8 cellular contexts compared by ENCODE assay signal in genomic region chr15:83106994-83107840, GRCh38. TPM values are rescaled to one million over a fixed set of nuclear protein-coding genes. Genes with fewer than 3 reads are reported as not detected.
DNase-seq lines count a peak whose midpoint lies in the region; ATAC-seq and TF ChIP-seq lines count a peak whose summit lies in the region.

Gene TM6SF1, plus strand, starts transcription at chr15:83107645. Its CDS starts 36 bp downstream, at chr15:83107681.

- H4K20me1 ChIP-seq in MM.1S (ENCODE audit: insufficient read depth, low read length): no peaks in the 10 kb centered on the region

- no peak within 1 kb of the TSS for H2AFZ ChIP-seq in MM.1S (ENCODE audit: low read length)

- peaks cover 5% of the 10 kb centered on the region for H3K9me3 Mint-ChIP-seq in activated CD4-positive, alpha-beta T cell treated with anti-CD3 and anti-CD28 coated beads, Interleukin-2, amount 10 ng/mL, durations not matched to agents 24 days and 14 days
- H3K9me3 Mint-ChIP-seq in stimulated activated memory B cell treated with anti-CD40 and anti-IgM and Interleukin-4, amounts not matched to agents 10 μg/mL and 1 μg/mL and 100 μg/mL, for 72 hours: peaks cover 5% of the 10 kb centered on the region

- no peaks in the 10 kb centered on the region for H3K9me2 ChIP-seq in MM.1S (replicated peaks; ENCODE audit: insufficient read depth, low read length)

- peak; percentile 31 for ATAC-seq in body of pancreas
- ATAC-seq in stimulated activated memory B cell treated with anti-CD40 and anti-IgM and Interleukin-4, amounts not matched to agents 10 μg/mL and 1 μg/mL and 100 μg/mL, for 72 hours: peak; percentile 44

- H3K4me1 ChIP-seq in body of pancreas (peaks cover 14% of the 10 kb centered on the region), MM.1S (ENCODE audit: low read length) (no peaks in the 10 kb centered on the region)

- TF ChIP-seq POLR2A in NB4 (IDR thresholded peaks at IDR 0.05; ENCODE audit: extremely low read depth, insufficient read length): no peak
- TF ChIP-seq POLR2A in body of pancreas (IDR thresholded peaks at IDR 0.05): no peak

- WGBS in body of pancreas, 2 donors: 2 to 6% methylated on average over 20 to 82 of the region's 97 CpGs

- H3K9ac ChIP-seq in MM.1S (ENCODE audit: low read length): no peak within 1 kb of the TSS

- peaks cover 25% of the 10 kb centered on the region for H3K27me3 Mint-ChIP-seq in activated CD4-positive, alpha-beta T cell treated with anti-CD3 and anti-CD28 coated beads, Interleukin-2, amount 10 ng/mL, durations not matched to agents 24 days and 14 days
- H3K27me3 Mint-ChIP-seq in stimulated activated memory B cell treated with anti-CD40 and anti-IgM and Interleukin-4, amounts not matched to agents 10 μg/mL and 1 μg/mL and 100 μg/mL, for 72 hours: peaks cover 73% of the 10 kb centered on the region

- intact Hi-C loops in activated CD4-positive, alpha-beta T cell treated with anti-CD3 and anti-CD28 coated beads, Interleukin-2, amount 10 ng/mL, durations not matched to agents 24 days and 14 days (cut with micrococcal nuclease): loop anchor here (5.0 kb wide), 2 partner anchors 40 to 95 kb away; partner anchors contain the start of genes BTBD1 and C15orf40
- intact Hi-C loops in body of pancreas (cut with DNase I): no loop called here

- peak within 1 kb of the TSS; percentile 49 for H3K4me3 ChIP-seq in NB4 (ENCODE audit: low read depth, low read length)
- H3K4me3 ChIP-seq in body of pancreas: peak within 1 kb of the TSS in 1 of 2 donors; percentile 1
- H3K4me3 ChIP-seq in MM.1S (ENCODE audit: low read length): no peak within 1 kb of the TSS

- H3K36me3 Mint-ChIP-seq in activated CD4-positive, alpha-beta T cell treated with anti-CD3 and anti-CD28 coated beads, Interleukin-2, amount 10 ng/mL, durations not matched to agents 24 days and 14 days (ENCODE audit: low read depth): peaks cover 8% of the 10 kb centered on the region
- peaks cover 6% of the 10 kb centered on the region for H3K36me3 Mint-ChIP-seq in stimulated activated memory B cell treated with anti-CD40 and anti-IgM and Interleukin-4, amounts not matched to agents 10 μg/mL and 1 μg/mL and 100 μg/mL, for 72 hours

- H3K9me3 ChIP-seq in body of pancreas: no peaks in the 10 kb centered on the region
- H3K9me3 ChIP-seq in MM.1S (replicated peaks; ENCODE audit: insufficient read depth, low read length): no peaks in the 10 kb centered on the region

- H3K27me3 ChIP-seq in body of pancreas (peaks cover 0 to 22% of the 10 kb centered on the region in 2 donors), MM.1S (replicated peaks; ENCODE audit: insufficient read depth, low read length) (no peaks in the 10 kb centered on the region)

- DNase-seq in activated CD4-positive, alpha-beta T cell treated with anti-CD3 and anti-CD28 coated beads, Interleukin-2, amount 10 ng/mL, durations not matched to agents 24 days and 14 days: peak; percentile 86
- no peak for DNase-seq in activated CD4-positive, alpha-beta T cell treated with anti-CD3 and anti-CD28 coated beads for 1 hour
- DNase-seq in NB4 (ENCODE audit: low read depth) (peak; percentile 61), body of pancreas (peak in 1 of 4 donors; percentile 17), islet precursor cell (peak; percentile 62), dedifferentiated amniotic fluid mesenchymal stem cell (ENCODE audit: extremely low spot score) (no peak), MM.1S (no peak)

- H3K79me2 ChIP-seq in MM.1S (ENCODE audit: low read length): no peaks in the 10 kb centered on the region

- H3K36me3 ChIP-seq in body of pancreas (replicated peaks in 1 of 2; ENCODE audit: insufficient read depth in 1 of 2, low read depth in 2 of 2) (no peaks in the 10 kb centered on the region), MM.1S (replicated peaks; ENCODE audit: insufficient read depth, low read length) (no peaks in the 10 kb centered on the region)

- H3K4me3 Mint-ChIP-seq in activated CD4-positive, alpha-beta T cell treated with anti-CD3 and anti-CD28 coated beads, Interleukin-2, amount 10 ng/mL, durations not matched to agents 24 days and 14 days: peak within 1 kb of the TSS; percentile 89
- peak within 1 kb of the TSS; percentile 71 for H3K4me3 Mint-ChIP-seq in stimulated activated memory B cell treated with anti-CD40 and anti-IgM and Interleukin-4, amounts not matched to agents 10 μg/mL and 1 μg/mL and 100 μg/mL, for 72 hours

- H3K27ac ChIP-seq in body of pancreas (peak within 1 kb of the TSS in 2 of 4 donors; percentile 13 to 74), MM.1S (ENCODE audit: low read length) (no peak within 1 kb of the TSS)

- H3F3A ChIP-seq in MM.1S (ENCODE audit: insufficient read depth, low read length): no peaks in the 10 kb centered on the region

- H3K4me1 Mint-ChIP-seq in activated CD4-positive, alpha-beta T cell treated with anti-CD3 and anti-CD28 coated beads, Interleukin-2, amount 10 ng/mL, durations not matched to agents 24 days and 14 days: peaks cover 39% of the 10 kb centered on the region
- peaks cover 25% of the 10 kb centered on the region for H3K4me1 Mint-ChIP-seq in stimulated activated memory B cell treated with anti-CD40 and anti-IgM and Interleukin-4, amounts not matched to agents 10 μg/mL and 1 μg/mL and 100 μg/mL, for 72 hours

- TF ChIP-seq CTCF in NB4 (IDR thresholded peaks at IDR 0.05; ENCODE audit: low read depth, low read length) (no peak), body of pancreas (IDR thresholded peaks at IDR 0.05) (no peak), MM.1S (IDR thresholded peaks at IDR 0.05; ENCODE audit: low read length) (no peak)

- no peak within 1 kb of the TSS; the same call in 1 of the 2 replicates for H3K4me2 ChIP-seq in MM.1S (ENCODE audit: low read depth, low read length)

- peak within 1 kb of the TSS; percentile 54 for H3K27ac Mint-ChIP-seq in activated CD4-positive, alpha-beta T cell treated with anti-CD3 and anti-CD28 coated beads, Interleukin-2, amount 10 ng/mL, durations not matched to agents 24 days and 14 days
- H3K27ac Mint-ChIP-seq in stimulated activated memory B cell treated with anti-CD40 and anti-IgM and Interleukin-4, amounts not matched to agents 10 μg/mL and 1 μg/mL and 100 μg/mL, for 72 hours: no peak within 1 kb of the TSS

RNA-seq across cellular contexts. Expression of gene TM6SF1, which starts in this region (rescaled TPM):
- 3.6 and 4.0 TPM in 2 replicates for total RNA-seq in activated CD4-positive, alpha-beta T cell treated with anti-CD3 and anti-CD28 coated beads, Interleukin-2, amount 10 ng/mL, durations not matched to agents 24 days and 14 days
- 1 to 10 TPM; 1.8 to 2.3 TPM for total RNA-seq in body of pancreas

Comparison
In these comparisons a context has a peak if more than half of its experiments do, and no peak if none do; other contexts are left out.
1. DNase-seq: peak in activated CD4-positive, alpha-beta T cell treated with anti-CD3 and anti-CD28 coated beads, Interleukin-2, amount 10 ng/mL, durations not matched to agents 24 days and 14 days (single experiment), NB4 (single experiment) and islet precursor cell (single experiment); none in activated CD4-positive, alpha-beta T cell treated with anti-CD3 and anti-CD28 coated beads for 1 hour (single experiment), dedifferentiated amniotic fluid mesenchymal stem cell (single experiment) and MM.1S (single experiment).